Comparison of ENCODE assay signal across 20 cellular contexts in genomic region chr3:113404637-113405036, GRCh38. TPM values are rescaled to one million over a fixed set of nuclear protein-coding genes. Genes with fewer than 3 reads are reported as not detected.
DNase-seq lines count a peak whose midpoint lies in the region; FAIRE-seq and TF ChIP-seq lines count a peak whose summit lies in the region.
"Had no signal": no experiment of that assay in that cellular context is flagged by ENCODE, and none has a peak within 500 bp of the region (broad histone marks: within the 10 kb centered on the region; RNA-seq: fewer than 3 reads in every experiment).

No MANE protein-coding gene starts in this region.

- peaks cover 3% of the 10 kb centered on the region for H3K9me3 Mint-ChIP-seq in osteocyte (ENCODE audit: unreplicated experiment)
- H3K9me3 Mint-ChIP-seq: CD8-positive, alpha-beta memory T cell had no signal

- CTCF ChIA-PET in H1 (lab: Charles Lee; ENCODE audit: partially characterized antibody) = no interaction called here

- no peak overlapping the region for H3K4me3 Mint-ChIP-seq in osteocyte (ENCODE audit: unreplicated experiment)
- H3K4me3 Mint-ChIP-seq: CD4-positive, CD25-positive, alpha-beta regulatory T cell; CD8-positive, alpha-beta memory T cell had no signal

- H2BK120ac ChIP-seq in H1 (replicated peaks; ENCODE audit: low read depth, low read length) (no peak overlapping the region), mesenchymal stem cell (ENCODE audit: low read depth, low read length) (no peak overlapping the region)

- TF ChIP-seq POLR2A in H1 (IDR thresholded peaks at IDR 0.05; ENCODE audit: control extremely low read depth in 1 of 2, low read depth in 2 of 2, low read length in 2 of 2) (no peak), spleen (IDR thresholded peaks at IDR 0.05) (no peak)

- H2BK20ac ChIP-seq in H1 (ENCODE audit: low read length) = no peak overlapping the region

- H3K4me3 ChIP-seq in H1 (ENCODE audit: extremely low read depth in 1 of 4, insufficient read depth in 2 of 4, low read depth in 3 of 4, low read length in 4 of 4) (no peak overlapping the region), mesenchymal stem cell (ENCODE audit: insufficient read depth in 1 of 2, low read depth in 1 of 2, low read length in 2 of 2) (no peak overlapping the region), spleen (no peak overlapping the region)
- H3K4me3 ChIP-seq: HAP-1 had no signal

- H3K18ac ChIP-seq in H1 (ENCODE audit: extremely low read depth, low read length) = no peak overlapping the region
- H3K18ac ChIP-seq in mesenchymal stem cell (ENCODE audit: low read depth in 1 of 2, low read length in 2 of 2) = no peak overlapping the region

- no peak for TF ChIP-seq EP300 in H1 (IDR thresholded peaks at IDR 0.05; ENCODE audit: borderline replicate concordance in 1 of 2, low read depth in 2 of 2, low read length in 2 of 2)

- H3K23ac ChIP-seq in H1 (ENCODE audit: insufficient read length) (no peak overlapping the region), mesenchymal stem cell (ENCODE audit: low read length in 2 of 2) (no peak overlapping the region)

- H3K36me3 Mint-ChIP-seq in osteocyte (ENCODE audit: unreplicated experiment) = peaks cover 17% of the 10 kb centered on the region

- H3K4ac ChIP-seq in H1 (replicated peaks; ENCODE audit: insufficient read length, low read depth, low read length) (no peak overlapping the region), mesenchymal stem cell (ENCODE audit: low read depth in 1 of 2, low read length in 2 of 2) (no peak overlapping the region)

- H3K36me3 ChIP-seq in H1 (ENCODE audit: control insufficient read depth in 2 of 4, insufficient read depth in 4 of 4, low read length in 3 of 4) (no peaks in the 10 kb centered on the region), mesenchymal stem cell (ENCODE audit: control insufficient read depth in 1 of 2, insufficient read depth in 2 of 2, low read depth in 1 of 2, low read length in 2 of 2) (peaks cover 0 to 17% of the 10 kb centered on the region in 2 experiments), spleen (peaks cover 0 to 40% (median 7%) of the 10 kb centered on the region in 6 donors)
- H3K36me3 ChIP-seq: BE2C, HAP-1 had no signal

- no peak for FAIRE-seq in H1 (lab: Jason Lieb, UNC)
- FAIRE-seq: G401.6, GM19239 had no signal

- TF ChIP-seq CTCF in H1 (IDR thresholded peaks at IDR 0.05; ENCODE audit: control extremely low read depth in 1 of 3, insufficient read depth in 1 of 3, low read depth in 1 of 3, low read length in 3 of 3) (no peak), osteocyte (IDR thresholded peaks at IDR 0.05) (no peak), spleen (IDR thresholded peaks at IDR 0.05 in 8 of 11, conservative IDR thresholded peaks at IDR 0.05 in 3 of 11) (no peak)

- H2AK5ac ChIP-seq in H1 (ENCODE audit: low read depth, low read length) = no peak overlapping the region
- no peak overlapping the region for H2AK5ac ChIP-seq in mesenchymal stem cell (ENCODE audit: low read length, severe bottlenecking)

- no peaks in the 10 kb centered on the region for H4K20me1 ChIP-seq in H1 (replicated peaks in 1 of 2; ENCODE audit: control insufficient read depth in 1 of 2, insufficient read depth in 2 of 2, low read length in 2 of 2)

- no peaks in the 10 kb centered on the region for H3K4me1 ChIP-seq in H1 (replicated peaks in 1 of 4; ENCODE audit: control insufficient read depth in 3 of 4, insufficient read depth in 4 of 4, low read length in 3 of 4)
- H3K4me1 ChIP-seq in mesenchymal stem cell (ENCODE audit: control insufficient read depth, insufficient read depth, low read depth, low read length) = no peaks in the 10 kb centered on the region
- no peaks in the 10 kb centered on the region for H3K4me1 ChIP-seq in spleen
- H3K4me1 ChIP-seq: BE2C, HAP-1 had no signal

- TF ChIP-seq RAD21 in H1 (IDR thresholded peaks at IDR 0.05 in 1 of 2, conservative IDR thresholded peaks at IDR 0.05 in 1 of 2; ENCODE audit: low read depth in 2 of 2, low read length in 2 of 2) = no peak

- H3K27me3 ChIP-seq in H1 (replicated peaks in 1 of 4; ENCODE audit: control insufficient read depth in 3 of 4, extremely low read depth in 1 of 4, insufficient read depth in 3 of 4, low read length in 3 of 4) (no peaks in the 10 kb centered on the region), mesenchymal stem cell (ENCODE audit: control insufficient read depth in 1 of 2, insufficient read depth in 1 of 2, low read length in 2 of 2) (no peaks in the 10 kb centered on the region), spleen (replicated peaks in 1 of 7) (no peaks in the 10 kb centered on the region)
- H3K27me3 ChIP-seq: BE2C had no signal

- H4K8ac ChIP-seq in H1 (ENCODE audit: extremely low read depth, insufficient read depth, low read length) = no peak overlapping the region
- H4K8ac ChIP-seq in mesenchymal stem cell (ENCODE audit: low read length) = no peak overlapping the region

- intact Hi-C loops in spleen (cut with DNase I; ENCODE audit: low total_unique reads) = no loop called here

- H3K4me2 ChIP-seq in H1 (ENCODE audit: insufficient read depth in 1 of 2, low read depth in 2 of 2, low read length in 2 of 2) (no peak overlapping the region), mesenchymal stem cell (ENCODE audit: low read length, poor library complexity, severe bottlenecking) (no peak overlapping the region)

- H3K23me2 ChIP-seq in H1 (ENCODE audit: low read depth, low read length) = no peaks in the 10 kb centered on the region

- H3K9ac ChIP-seq in H1 (replicated peaks in 1 of 4; ENCODE audit: extremely low read depth in 1 of 4, low read depth in 3 of 4, low read length in 3 of 4) = no peak overlapping the region
- no peak overlapping the region for H3K9ac ChIP-seq in mesenchymal stem cell (ENCODE audit: low read length)

- peaks cover 8% of the 10 kb centered on the region for H3K4me1 Mint-ChIP-seq in osteocyte (ENCODE audit: unreplicated experiment)
- H3K4me1 Mint-ChIP-seq: CD4-positive, CD25-positive, alpha-beta regulatory T cell; CD8-positive, alpha-beta memory T cell had no signal

- POLR2A ChIA-PET in H1 (lab: Charles Lee; ENCODE audit: partially characterized antibody) = no interaction called here

- 96% methylated on average over 1 of the region's 1 CpG; no CpG with 5 or more reads in 1 of the 2 experiments for WGBS in H1 (ENCODE audit: extremely low coverage in 1 of 2, insufficient coverage in 1 of 2, insufficient read length in 1 of 2, insufficient replicate concordance in 2 of 2, low coverage in 1 of 2, low lambda C conversion rate in 2 of 2, missing lambda C conversion rate in 1 of 2), 2 experiments
- 94% methylated on average over 1 of the region's 1 CpG for WGBS in mesenchymal stem cell
- WGBS in spleen, 5 donors = 91 to 97% (median 97%) methylated on average over 1 of the region's 1 CpG

- peak overlapping the region; percentile 40 for H3K27ac Mint-ChIP-seq in osteocyte (ENCODE audit: unreplicated experiment)
- H3K27ac Mint-ChIP-seq: CD4-positive, CD25-positive, alpha-beta regulatory T cell; CD8-positive, alpha-beta memory T cell had no signal

- DNase-seq in EH (ENCODE audit: low read depth) (peak; percentile 5), M059J (ENCODE audit: low read depth) (peak; percentile 3), H1 (ENCODE audit: low read depth in 1 of 2, low spot score in 2 of 2) (no peak), osteocyte (ENCODE audit: extremely low spot score, unreplicated experiment) (no peak), mesenchymal stem cell (no peak), spleen (no peak), kidney tubule cell (ENCODE audit: low spot score) (no peak)
- DNase-seq in activated CD4-positive, alpha-beta T cell treated with anti-CD3 and anti-CD28 coated beads for 4 hours = no peak
- DNase-seq: ACHN; BE2C; C1 segment of cervical spinal cord; CD4-positive, CD25-positive, alpha-beta regulatory T cell; CD8-positive, alpha-beta memory T cell; COR-L47; DMS 273 treated with DMSO at 0.1 percent for 48 hours; DMS53; DND-41 had no signal

- H3K14ac ChIP-seq in H1 (ENCODE audit: insufficient read length) (no peak overlapping the region), mesenchymal stem cell (ENCODE audit: low read length in 2 of 2) (no peak overlapping the region)

- H4K5ac ChIP-seq in H1 (ENCODE audit: insufficient read length, low read depth, low read length) = no peak overlapping the region

- no peaks in the 10 kb centered on the region for H3K27me3 Mint-ChIP-seq in osteocyte (ENCODE audit: unreplicated experiment)
- H3K27me3 Mint-ChIP-seq: CD4-positive, CD25-positive, alpha-beta regulatory T cell; CD8-positive, alpha-beta memory T cell had no signal

- no peak overlapping the region for H2BK12ac ChIP-seq in H1 (ENCODE audit: low read depth, low read length)
- no peak overlapping the region for H2BK12ac ChIP-seq in mesenchymal stem cell (ENCODE audit: low read length in 2 of 2)

- H3K56ac ChIP-seq in H1 (replicated peaks; ENCODE audit: insufficient read length, low read depth, low read length) = no peak overlapping the region

- H2BK5ac ChIP-seq in H1 (ENCODE audit: low read depth, low read length) = no peak overlapping the region
- no peak overlapping the region for H2BK5ac ChIP-seq in mesenchymal stem cell (ENCODE audit: low read depth, low read length, poor library complexity, severe bottlenecking)

- H2BK15ac ChIP-seq in H1 (ENCODE audit: low read length) (no peak overlapping the region), mesenchymal stem cell (ENCODE audit: low read depth, poor library complexity, severe bottlenecking) (no peak overlapping the region)

- H2AFZ ChIP-seq in H1 (ENCODE audit: low read length) (no peak overlapping the region), mesenchymal stem cell (ENCODE audit: low read depth, low read length) (no peak overlapping the region)

- no peak overlapping the region for H4K91ac ChIP-seq in H1 (replicated peaks; ENCODE audit: insufficient read length, low read length)
- H4K91ac ChIP-seq in mesenchymal stem cell (ENCODE audit: low read length) = no peak overlapping the region

- H3K79me2 ChIP-seq in H1 (ENCODE audit: control insufficient read depth in 1 of 2, insufficient read depth in 2 of 2, low read length in 2 of 2) = no peaks in the 10 kb centered on the region

- no peak overlapping the region for H3K27ac ChIP-seq in H1 (ENCODE audit: low read depth, low read length)
- H3K27ac ChIP-seq in mesenchymal stem cell (ENCODE audit: low read length, poor library complexity, severe bottlenecking) = no peak overlapping the region
- H3K27ac ChIP-seq in spleen = no peak overlapping the region

- no peaks in the 10 kb centered on the region for H3K9me3 ChIP-seq in H1 (ENCODE audit: insufficient read depth in 2 of 2, low read depth in 1 of 2, low read length in 1 of 2)
- H3K9me3 ChIP-seq in mesenchymal stem cell (ENCODE audit: control insufficient read depth, low read length) = no peaks in the 10 kb centered on the region
- H3K9me3 ChIP-seq in spleen = peaks cover 0 to under 1% (median 0%) of the 10 kb centered on the region in 8 donors
- H3K9me3 ChIP-seq: BE2C, HAP-1 had no signal

- H3K79me1 ChIP-seq in H1 (ENCODE audit: low read depth, low read length) = no peaks in the 10 kb centered on the region
- H3K79me1 ChIP-seq in mesenchymal stem cell (replicated peaks; ENCODE audit: low read length, poor library complexity, severe bottlenecking) = no peaks in the 10 kb centered on the region

RNA-seq across cellular contexts. Expression of gene CFAP44, which starts 36.7 kb away (rescaled TPM):
- 0.37 and 1.5 TPM in 2 replicates for total RNA-seq in M059J (2014; rRNA removed; shearing (Covaris generic))
- total RNA-seq in H1 (2021; fragmentation: NEBNext Ultra II Directional; extraction: Animal tissue kit (Norgen Biotek cat#: 25700)) = 0.60 and 0.82 TPM in 2 replicates
- polyA plus RNA-seq in H1 (2011; rRNA removed) (0.35 and 0.45 TPM in 2 replicates), spleen (1 to 10 TPM; 4.2 to 6.1 (median 4.8) TPM)
- polyA plus RNA-seq in H1 (2011; cell fraction: cytosol; rRNA removed) = 0.30 TPM
- 1.1 TPM for polyA plus RNA-seq in H1 (2011; cell fraction: nucleus; rRNA removed)
- 0.24 to 0.79 TPM (median 0.41 TPM) in 4 replicates for polyA plus RNA-seq in H1 (2012, experiment 1 of 2)
- polyA plus RNA-seq in H1 (2012, experiment 2 of 2) = 0.03 TPM
- 1.1 TPM for polyA plus RNA-seq in H1 (2013, experiment 1 of 2)
- polyA plus RNA-seq in H1 (2013, experiment 2 of 2) = 0.50 TPM
- 0.20 and 0.35 TPM in 2 replicates for polyA minus RNA-seq in H1 (2011; rRNA and poly(A)+ RNA removed)
- 0.81 TPM for polyA minus RNA-seq in H1 (2011; cell fraction: cytosol; rRNA and poly(A)+ RNA removed)
- 5.2 TPM for polyA minus RNA-seq in H1 (2011; cell fraction: nucleus; rRNA and poly(A)+ RNA removed)
- total RNA-seq in osteocyte (4.2 and 7.4 TPM in 2 replicates), spleen (10 to 100 TPM in 3 of 7 donors, 1 to 10 TPM in 4; 3.8 to 19.6 (median 9.3) TPM)
- polyA plus RNA-seq in mesenchymal stem cell (2013, experiment 1 of 2) = 1.0 TPM
- 1.1 TPM for polyA plus RNA-seq in mesenchymal stem cell (2013, experiment 2 of 2)

Comparison
In these comparisons a context has a peak if more than half of its experiments do, and no peak if none do; other contexts are left out.
1. DNase-seq: peak in EH (single experiment) and M059J (single experiment); none in H1 (0 of 2), osteocyte (single experiment), mesenchymal stem cell (single experiment), spleen (single experiment), activated CD4-positive, alpha-beta T cell treated with anti-CD3 and anti-CD28 coated beads for 4 hours (0 of 2) and kidney tubule cell (single experiment).